Comparison of ENCODE assay signal across 15 cellular contexts in genomic region chr4:171956678-171957077, GRCh38.
DNase-seq lines count a peak whose midpoint lies in the region; ATAC-seq and TF ChIP-seq lines count a peak whose summit lies in the region.
"Had no signal": no experiment of that assay in that cellular context is flagged by ENCODE, and none has a peak within 500 bp of the region (broad histone marks: within the 10 kb centered on the region; RNA-seq: fewer than 3 reads in every experiment).

No MANE protein-coding gene starts in this region.

- H3K4me1 ChIP-seq in smooth muscle cell (ENCODE audit: low read depth) (no peaks in the 10 kb centered on the region), spleen (no peaks in the 10 kb centered on the region)

- H3K9ac ChIP-seq in smooth muscle cell (ENCODE audit: low read depth) = no peak overlapping the region
- H3K9ac ChIP-seq: GM23248 had no signal

- no peak overlapping the region for H3K4me2 ChIP-seq in smooth muscle cell

- H3K36me3 ChIP-seq in smooth muscle cell (ENCODE audit: low read depth) (no peaks in the 10 kb centered on the region), spleen (no peaks in the 10 kb centered on the region)

- ATAC-seq in HG03565 (IDR thresholded peaks at IDR 0.05; ENCODE audit: unreplicated experiment) (no peak), HG03460 (IDR thresholded peaks at IDR 0.05; ENCODE audit: unreplicated experiment) (no peak)

- H3K79me2 ChIP-seq in smooth muscle cell (ENCODE audit: low read depth) = no peaks in the 10 kb centered on the region

- no peaks in the 10 kb centered on the region for H4K20me1 ChIP-seq in smooth muscle cell (ENCODE audit: low read depth)

- H3K27ac ChIP-seq in caudate nucleus (ENCODE audit: low read depth, low read length) (peak overlapping the region; percentile 48), smooth muscle cell (ENCODE audit: low read depth) (no peak overlapping the region), spleen (no peak overlapping the region)
- H3K27ac ChIP-seq: C4-2B, GM23248 had no signal

- intact Hi-C loops in spleen (cut with DNase I; ENCODE audit: low total_unique reads) = no loop called here

- no peak for TF ChIP-seq CTCF in smooth muscle cell (IDR thresholded peaks at IDR 0.05; ENCODE audit: borderline replicate concordance, insufficient read depth, poor library complexity, severe bottlenecking)
- TF ChIP-seq CTCF in spleen (IDR thresholded peaks at IDR 0.05 in 8 of 11, conservative IDR thresholded peaks at IDR 0.05 in 3 of 11) = no peak

- H3F3A ChIP-seq in smooth muscle cell (ENCODE audit: low read depth) = no peaks in the 10 kb centered on the region

- TF ChIP-seq POLR2A in spleen (IDR thresholded peaks at IDR 0.05) = no peak

- H3K9me3 ChIP-seq in smooth muscle cell (replicated peaks; ENCODE audit: low read depth) = no peaks in the 10 kb centered on the region
- peaks cover 0 to 3% (median 0%) of the 10 kb centered on the region in 8 donors for H3K9me3 ChIP-seq in spleen

- no peaks in the 10 kb centered on the region for H3K27me3 ChIP-seq in smooth muscle cell (ENCODE audit: low read depth)
- H3K27me3 ChIP-seq in spleen (replicated peaks in 1 of 7) = no peaks in the 10 kb centered on the region

- H3K4me3 ChIP-seq in smooth muscle cell (no peak overlapping the region), spleen (no peak overlapping the region)
- H3K4me3 ChIP-seq: GM23248 had no signal

- DNase-seq in HT1080 (ENCODE audit: low read depth) = peak; percentile 36
- peak; percentile 39 for DNase-seq in RPMI8226
- peak in 8 of 61 donors; percentile 1 to 61 (median 16) for DNase-seq in caudate nucleus (lab: John Stamatoyannopoulos, UW)
- DNase-seq in smooth muscle cell (lab: John Stamatoyannopoulos, UW; ENCODE audit: unreplicated experiment) = no peak
- DNase-seq in spleen = no peak
- DNase-seq: AML-193, DMS79 treated with DMSO at 0.1 percent for 48 hours, GM23248, HCEC 1CT, NCI-H1105, NCI-H510A treated with DMSO at 0.1 percent for 48 hours, NCI-H774 had no signal

- 56% methylated on average over 4 of the region's 4 CpGs for WGBS in smooth muscle cell (ENCODE audit: low lambda C conversion rate)
- WGBS in spleen, 5 donors = 71 to 85% (median 77%) methylated on average over 4 of the region's 4 CpGs

- peak overlapping the region; percentile 32 for H2AFZ ChIP-seq in smooth muscle cell (ENCODE audit: low read depth)
- H2AFZ ChIP-seq: GM23248 had no signal

Comparison
In these comparisons a context has a peak if more than half of its experiments do, and no peak if none do; other contexts are left out.
1. DNase-seq: peak in HT1080 (single experiment) and RPMI8226 (single experiment); none in smooth muscle cell (single experiment) and spleen (single experiment).